In genomic region chr2:65350714-65351113, GRCh38 we compare ENCODE assay signal across 8 cellular contexts.
DNase-seq lines count a peak whose midpoint lies in the region; ATAC-seq, FAIRE-seq and TF ChIP-seq lines count a peak whose summit lies in the region.

No MANE protein-coding gene starts in this region.

- no peaks in the 10 kb centered on the region for H3K27me3 ChIP-seq in Loucy (ENCODE audit: insufficient read depth, low read length, poor library complexity, severe bottlenecking)

- ATAC-seq in A549, result peak; percentile 87 to 90
- ATAC-seq in GM18873 (IDR thresholded peaks at IDR 0.05; ENCODE audit: low FRiP score, unreplicated experiment), result peak; percentile 47
- ATAC-seq in GM18858 (IDR thresholded peaks at IDR 0.05; ENCODE audit: unreplicated experiment), result no peak

- TF ChIP-seq CTCF in A549 (IDR thresholded peaks at IDR 0.05) (no peak), Loucy (conservative IDR thresholded peaks at IDR 0.05; ENCODE audit: low read length) (peak; percentile 58), fibroblast of pulmonary artery (IDR thresholded peaks at IDR 0.05; ENCODE audit: low read length, missing control alignments) (peak; percentile 44)

- no peaks in the 10 kb centered on the region for H3K9me2 ChIP-seq in Loucy (replicated peaks; ENCODE audit: low read depth, low read length)

- no peaks in the 10 kb centered on the region for H4K20me1 ChIP-seq in Loucy (ENCODE audit: insufficient read depth, low read length, poor library complexity, severe bottlenecking)

- no peak for FAIRE-seq in A549 (lab: Jason Lieb, UNC)

- TF ChIP-seq POLR2A in A549 (IDR thresholded peaks at IDR 0.05; ENCODE audit: low read length), result no peak

- H3K9me3 ChIP-seq in A549 (no peaks in the 10 kb centered on the region), Loucy (ENCODE audit: insufficient read depth, low read depth, low read length) (no peaks in the 10 kb centered on the region)

- no peak overlapping the region for H3K27ac ChIP-seq in A549

- no peak for TF ChIP-seq RAD21 in A549 (conservative IDR thresholded peaks at IDR 0.05 in 1 of 2, IDR thresholded peaks at IDR 0.05 in 1 of 2)

- no peaks in the 10 kb centered on the region for H3F3A ChIP-seq in Loucy (ENCODE audit: low read depth)

- TF ChIP-seq EP300 in A549 (IDR thresholded peaks at IDR 0.05), result no peak

- peaks cover 43% of the 10 kb centered on the region for H3K79me2 ChIP-seq in Loucy (ENCODE audit: insufficient read depth, low read length)

- H3K4me2 ChIP-seq in A549, result peak overlapping the region; percentile 8; the same call in 1 of the 3 replicates
- peak overlapping the region; percentile 42 for H3K4me2 ChIP-seq in Loucy (ENCODE audit: low read depth, low read length, poor library complexity, severe bottlenecking)

- 79% methylated on average over 6 of the region's 6 CpGs for WGBS in A549 (ENCODE audit: missing lambda C conversion rate)

- H3K9ac ChIP-seq in Loucy (ENCODE audit: low read depth, low read length, poor library complexity, severe bottlenecking), result no peak overlapping the region

- H3K36me3 ChIP-seq in Loucy (ENCODE audit: insufficient read depth, low read length), result no peaks in the 10 kb centered on the region

- H3K4me3 ChIP-seq in A549, result no peak overlapping the region
- no peak overlapping the region for H3K4me3 ChIP-seq in Loucy (ENCODE audit: low read length, poor library complexity, severe bottlenecking)
- H3K4me3 ChIP-seq in fibroblast of pulmonary artery (replicated peaks; ENCODE audit: low read depth, low read length), result no peak overlapping the region

- POLR2A ChIA-PET in A549 (lab: Yijun Ruan, JAX), result no interaction called here

- peak; percentile 41 to 61 for DNase-seq in A549 (ENCODE audit: low read depth in 1 of 2, low spot score in 1 of 2)
- DNase-seq in fibroblast of pulmonary artery (ENCODE audit: low read depth), result no peak
- no peak for DNase-seq in anterior cingulate cortex (lab: John Stamatoyannopoulos, UW)
- DNase-seq in cortex of kidney (lab: John Stamatoyannopoulos, UW), result no peak
- no peak for DNase-seq in NCI-H1436 (lab: John Stamatoyannopoulos, UW)

- H3K4me1 ChIP-seq in A549 (peaks cover 30% of the 10 kb centered on the region), Loucy (ENCODE audit: insufficient read depth, low read length, poor library complexity, severe bottlenecking) (peaks cover 44% of the 10 kb centered on the region)

- H2AFZ ChIP-seq in Loucy (ENCODE audit: low read length), result no peak overlapping the region

- CTCF ChIA-PET in A549 (lab: Yijun Ruan, JAX), result interaction anchor here (1.1 to 2.2 kb wide), 11 partner anchors 10 to 202 kb away, joined by 3 to 14 read pairs (median 4); no protein-coding TSS in a partner anchor

TF ChIP-seq in A549, 52 proteins besides CTCF, POLR2A, EP300 and RAD21:
- no peak for TF ChIP-seq RFX5 (IDR thresholded peaks at IDR 0.05)
- TF ChIP-seq NFE2L2 (conservative IDR thresholded peaks at IDR 0.05; ENCODE audit: low read length), result no peak
- no peak for TF ChIP-seq ESRRA (IDR thresholded peaks at IDR 0.05; ENCODE audit: borderline replicate concordance, low read length)
- no peak for TF ChIP-seq MAFK (IDR thresholded peaks at IDR 0.05; ENCODE audit: partially characterized antibody)
- TF ChIP-seq ELK1 (IDR thresholded peaks at IDR 0.05; ENCODE audit: low read depth, low read length), result no peak
- TF ChIP-seq REST (IDR thresholded peaks at IDR 0.05), result no peak
- no peak for TF ChIP-seq KDM5A (IDR thresholded peaks at IDR 0.05)
- TF ChIP-seq ATOH8 (CRISPR knock-in tag; IDR thresholded peaks at IDR 0.05; ENCODE audit: low read depth), result no peak
- no peak for TF ChIP-seq PHF8 (IDR thresholded peaks at IDR 0.05; ENCODE audit: borderline replicate concordance, low read depth)
- TF ChIP-seq EHMT2 (IDR thresholded peaks at IDR 0.05; ENCODE audit: low read depth), result no peak
- no peak for TF ChIP-seq CBX8 (IDR thresholded peaks at IDR 0.05)

Comparison
In these comparisons a context has a peak if more than half of its experiments do, and no peak if none do; other contexts are left out.
1. DNase-seq: peak in A549 (2 of 2); none in fibroblast of pulmonary artery (single experiment), anterior cingulate cortex (0 of 58), cortex of kidney (single experiment) and NCI-H1436 (single experiment).